Comparison of ENCODE assay signal across 1 cellular context in the genomic region with DNA sequence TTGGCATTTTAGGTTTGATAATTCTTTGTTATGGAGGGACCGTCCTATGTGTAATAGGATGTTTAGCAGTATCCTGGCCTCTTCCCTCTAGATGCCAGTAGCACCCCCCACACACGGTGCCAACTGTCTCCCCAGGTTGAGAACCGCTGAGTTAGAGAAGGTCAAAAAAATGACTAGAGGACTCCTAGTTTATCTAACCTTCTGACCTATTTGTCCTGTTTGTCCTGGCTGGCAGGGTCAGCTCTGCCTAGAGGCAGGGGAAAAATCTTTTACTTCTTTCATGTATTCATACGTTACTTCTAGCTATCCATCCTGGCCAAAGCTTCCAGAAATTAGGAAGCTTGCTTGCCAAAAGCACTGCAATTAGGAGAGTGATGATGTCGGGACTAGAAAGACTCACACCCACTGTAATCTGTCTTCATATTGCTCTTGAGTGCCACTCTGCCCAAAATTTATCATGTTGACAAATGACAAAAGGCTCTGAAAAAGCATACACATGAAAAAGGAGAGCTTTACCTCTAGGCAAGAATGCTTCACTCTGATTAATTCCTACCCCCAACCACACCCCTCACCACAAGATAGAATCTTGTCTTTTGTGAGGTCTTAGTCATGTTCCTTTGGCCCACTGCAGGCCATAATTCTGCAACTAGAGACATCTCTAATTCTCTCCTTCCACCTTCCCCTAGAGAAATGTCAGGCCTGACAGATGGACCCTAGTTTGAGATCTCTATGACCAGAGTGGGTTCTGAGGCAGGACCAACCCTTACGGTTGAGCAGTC.
TF ChIP-seq lines count a peak whose summit lies in the region.

No MANE protein-coding gene starts in this region.

TF ChIP-seq in liver, 16 proteins besides CTCF, POLR2A, EP300 and RAD21 (continued from another document):
- TF ChIP-seq, protein P1, sequence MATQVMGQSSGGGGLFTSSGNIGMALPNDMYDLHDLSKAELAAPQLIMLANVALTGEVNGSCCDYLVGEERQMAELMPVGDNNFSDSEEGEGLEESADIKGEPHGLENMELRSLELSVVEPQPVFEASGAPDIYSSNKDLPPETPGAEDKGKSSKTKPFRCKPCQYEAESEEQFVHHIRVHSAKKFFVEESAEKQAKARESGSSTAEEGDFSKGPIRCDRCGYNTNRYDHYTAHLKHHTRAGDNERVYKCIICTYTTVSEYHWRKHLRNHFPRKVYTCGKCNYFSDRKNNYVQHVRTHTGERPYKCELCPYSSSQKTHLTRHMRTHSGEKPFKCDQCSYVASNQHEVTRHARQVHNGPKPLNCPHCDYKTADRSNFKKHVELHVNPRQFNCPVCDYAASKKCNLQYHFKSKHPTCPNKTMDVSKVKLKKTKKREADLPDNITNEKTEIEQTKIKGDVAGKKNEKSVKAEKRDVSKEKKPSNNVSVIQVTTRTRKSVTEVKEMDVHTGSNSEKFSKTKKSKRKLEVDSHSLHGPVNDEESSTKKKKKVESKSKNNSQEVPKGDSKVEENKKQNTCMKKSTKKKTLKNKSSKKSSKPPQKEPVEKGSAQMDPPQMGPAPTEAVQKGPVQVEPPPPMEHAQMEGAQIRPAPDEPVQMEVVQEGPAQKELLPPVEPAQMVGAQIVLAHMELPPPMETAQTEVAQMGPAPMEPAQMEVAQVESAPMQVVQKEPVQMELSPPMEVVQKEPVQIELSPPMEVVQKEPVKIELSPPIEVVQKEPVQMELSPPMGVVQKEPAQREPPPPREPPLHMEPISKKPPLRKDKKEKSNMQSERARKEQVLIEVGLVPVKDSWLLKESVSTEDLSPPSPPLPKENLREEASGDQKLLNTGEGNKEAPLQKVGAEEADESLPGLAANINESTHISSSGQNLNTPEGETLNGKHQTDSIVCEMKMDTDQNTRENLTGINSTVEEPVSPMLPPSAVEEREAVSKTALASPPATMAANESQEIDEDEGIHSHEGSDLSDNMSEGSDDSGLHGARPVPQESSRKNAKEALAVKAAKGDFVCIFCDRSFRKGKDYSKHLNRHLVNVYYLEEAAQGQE (IDR thresholded peaks at IDR 0.05) = no peak
- TF ChIP-seq HNF4G (IDR thresholded peaks at IDR 0.05) = peak; percentile 19
- peak; percentile 33 for TF ChIP-seq SP1 (IDR thresholded peaks at IDR 0.05)
- TF ChIP-seq, protein P2, sequence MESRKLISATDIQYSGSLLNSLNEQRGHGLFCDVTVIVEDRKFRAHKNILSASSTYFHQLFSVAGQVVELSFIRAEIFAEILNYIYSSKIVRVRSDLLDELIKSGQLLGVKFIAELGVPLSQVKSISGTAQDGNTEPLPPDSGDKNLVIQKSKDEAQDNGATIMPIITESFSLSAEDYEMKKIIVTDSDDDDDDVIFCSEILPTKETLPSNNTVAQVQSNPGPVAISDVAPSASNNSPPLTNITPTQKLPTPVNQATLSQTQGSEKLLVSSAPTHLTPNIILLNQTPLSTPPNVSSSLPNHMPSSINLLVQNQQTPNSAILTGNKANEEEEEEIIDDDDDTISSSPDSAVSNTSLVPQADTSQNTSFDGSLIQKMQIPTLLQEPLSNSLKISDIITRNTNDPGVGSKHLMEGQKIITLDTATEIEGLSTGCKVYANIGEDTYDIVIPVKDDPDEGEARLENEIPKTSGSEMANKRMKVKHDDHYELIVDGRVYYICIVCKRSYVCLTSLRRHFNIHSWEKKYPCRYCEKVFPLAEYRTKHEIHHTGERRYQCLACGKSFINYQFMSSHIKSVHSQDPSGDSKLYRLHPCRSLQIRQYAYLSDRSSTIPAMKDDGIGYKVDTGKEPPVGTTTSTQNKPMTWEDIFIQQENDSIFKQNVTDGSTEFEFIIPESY (IDR thresholded peaks at IDR 0.05) = no peak
- no peak for TF ChIP-seq GABPA (IDR thresholded peaks at IDR 0.05 in 1 of 2, conservative IDR thresholded peaks at IDR 0.05 in 1 of 2)
